In the genomic region with DNA sequence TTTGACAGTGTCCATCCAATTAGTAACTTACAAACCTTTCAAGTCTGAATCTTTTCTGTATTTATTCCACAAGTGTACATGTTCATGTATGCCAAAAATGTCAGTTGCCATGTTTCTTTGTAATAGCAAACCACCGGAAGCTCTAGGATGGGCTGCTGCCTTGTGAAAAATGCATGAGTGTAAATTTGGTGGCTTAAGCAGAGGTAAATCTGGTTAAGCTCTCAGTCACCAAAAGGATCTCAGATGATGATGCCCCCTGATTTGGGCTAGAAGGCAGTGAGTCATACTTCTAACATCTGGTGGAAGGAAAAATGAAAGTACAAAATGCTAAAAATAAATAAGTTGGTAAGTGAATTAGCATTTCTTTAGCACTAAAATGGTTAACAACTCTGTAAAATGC, we compare ENCODE assay signal across 22 cellular contexts.
"Had no signal": no experiment of that assay in that cellular context is flagged by ENCODE, and none has a peak within 500 bp of the region (broad histone marks: within the 10 kb centered on the region; RNA-seq: fewer than 3 reads in every experiment).

No MANE protein-coding gene starts in this region.

- H3K79me2 ChIP-seq: hepatocyte had no signal

- DNase-seq: effector memory CD8-positive, alpha-beta T cell; esophagus squamous epithelium; foreskin melanocyte; head of caudate nucleus; kidney; left cardiac atrium; left ventricle myocardium inferior; lower lobe of right lung; nucleus accumbens; ovary; right cardiac atrium; spleen; stimulated activated CD4-positive, alpha-beta T cell treated with anti-CD3 and anti-CD28 coated beads, Interleukin-15, amount 100 ng/mL, for 24 hours; stimulated activated CD4-positive, alpha-beta T cell treated with anti-CD3 and anti-CD28 coated beads, Interleukin-1b, Interleukin-23, amount 100 ng/mL, for 48 hours; stimulated activated CD4-positive, alpha-beta T cell treated with anti-CD3 and anti-CD28 coated beads, Interleukin-4, amount 100 ng/mL, for 4 hours; stimulated activated naive B cell treated with anti-CD40 and anti-IgM and Interleukin-4, amounts not matched to agents 10 μg/mL and 1 μg/mL and 100 μg/mL, for 72 hours; stimulated activated naive CD8-positive, alpha-beta T cell treated with anti-CD3 and anti-CD28 coated beads, Interleukin-15, amount 100 ng/mL, for 72 hours; testis had no signal

- H3K9me3 ChIP-seq: esophagus squamous epithelium, left ventricle myocardium inferior, lower lobe of right lung, ovary, spleen, testis, tibial nerve had no signal

- H3K4me2 ChIP-seq: hepatocyte, neural progenitor cell had no signal

- H2AFZ ChIP-seq: hepatocyte, neural progenitor cell had no signal

- H3K27ac ChIP-seq: esophagus squamous epithelium, hepatocyte, left ventricle myocardium inferior, lower lobe of right lung, neural progenitor cell, ovary, spleen, testis, tibial nerve had no signal

- ATAC-seq: effector memory CD8-positive, alpha-beta T cell; left cardiac atrium; lower lobe of right lung; natural killer cell treated with Interleukin-12 subunit alpha and Interleukin-12 subunit beta and Interleukin-15 and Interleukin-18, amount 100 ng/mL, for 72 hours; right cardiac atrium; stimulated activated naive B cell treated with anti-CD40 and anti-IgM and Interleukin-4, amounts not matched to agents 10 μg/mL and 1 μg/mL and 100 μg/mL, for 72 hours; stimulated activated naive CD8-positive, alpha-beta T cell treated with anti-CD3 and anti-CD28 coated beads, Interleukin-15, amount 100 ng/mL, for 72 hours had no signal

- H3K27me3 ChIP-seq: esophagus squamous epithelium, hepatocyte, neural progenitor cell, ovary, spleen, testis, tibial nerve had no signal

- H3K9ac ChIP-seq: neural progenitor cell had no signal

- H3K4me3 ChIP-seq: esophagus squamous epithelium, hepatocyte, left ventricle myocardium inferior, lower lobe of right lung, neural progenitor cell, ovary, spleen, testis, tibial nerve had no signal

- H3K36me3 ChIP-seq: esophagus squamous epithelium, left ventricle myocardium inferior, lower lobe of right lung, neural progenitor cell, ovary, spleen, tibial nerve had no signal

- H3K4me1 ChIP-seq: esophagus squamous epithelium, left ventricle myocardium inferior, lower lobe of right lung, spleen, testis, tibial nerve had no signal
